In genomic region chr15:53713218-53713617, GRCh38 we compare ENCODE assay signal across 6 cellular contexts. TPM values are rescaled to one million over a fixed set of nuclear protein-coding genes. Genes with fewer than 3 reads are reported as not detected.
"Had no signal": no experiment of that assay in that cellular context is flagged by ENCODE, and none has a peak within 500 bp of the region (broad histone marks: within the 10 kb centered on the region; RNA-seq: fewer than 3 reads in every experiment).

No MANE protein-coding gene starts in this region.

- H3K9me3 Mint-ChIP-seq: IgD-negative memory B cell had no signal

- H3K4me1 Mint-ChIP-seq: IgD-negative memory B cell had no signal

- H3K4me3 Mint-ChIP-seq: IgD-negative memory B cell had no signal

- FAIRE-seq: HepG2, HTR-8/SVneo, K562 had no signal

- ATAC-seq: HepG2, K562 had no signal

- H3K27me3 Mint-ChIP-seq: IgD-negative memory B cell had no signal

- DNase-seq: IMR-90, KBM-7 had no signal

- H3K27ac Mint-ChIP-seq: IgD-negative memory B cell had no signal

- H3K36me3 Mint-ChIP-seq: IgD-negative memory B cell had no signal

RNA-seq across cellular contexts. Expression of gene WDR72, which starts 46.2 kb away (rescaled TPM):
- total RNA-seq: IMR-90, K562 had no signal
